ENCODE assay signal across 8 cellular contexts in genomic region chr15:35751421-35752133, GRCh38.
DNase-seq lines count a peak whose midpoint lies in the region; ATAC-seq and TF ChIP-seq lines count a peak whose summit lies in the region.

No MANE protein-coding gene starts in this region.

- intact Hi-C loops in thyroid gland (cut with DNase I), result no loop called here

- no peak overlapping the region for H3K4me3 Mint-ChIP-seq in neural crest cell

- no peaks in the 10 kb centered on the region for H3K36me3 Mint-ChIP-seq in neural crest cell (ENCODE audit: low read depth)

- H3K27me3 Mint-ChIP-seq in neural crest cell (ENCODE audit: low read depth), result no peaks in the 10 kb centered on the region

- WGBS in thyroid gland, 2 donors, result 24 to 25% methylated on average over 14 of the region's 14 CpGs

- no peak overlapping the region for H3K27ac ChIP-seq in thyroid gland

- no peak overlapping the region for H3K4me3 ChIP-seq in thyroid gland (replicated peaks in 1 of 3)

- peak; percentile 21 to 26 for DNase-seq in activated CD4-positive, alpha-beta T cell treated with anti-CD3 and anti-CD28 coated beads for 24 hours (ENCODE audit: low read depth in 2 of 2)
- no peak for DNase-seq in activated CD4-positive, alpha-beta T cell treated with anti-CD3 and anti-CD28 coated beads for 1 hour
- DNase-seq in NCI-H774 (lab: John Stamatoyannopoulos, UW) (peak; percentile 73), fibroblast of peridontal ligament (ENCODE audit: extremely low read depth) (peak; percentile 89), neural crest cell (ENCODE audit: low read depth, low spot score) (peak; percentile 82), thyroid gland (peak; percentile 67 to 76)
- peak; percentile 2 for DNase-seq in activated CD8-positive, alpha-beta memory T cell treated with anti-CD3 and anti-CD28 coated beads, Interleukin-2, amount 50 U/mL, for 24 hours (ENCODE audit: extremely low read depth)

- no peaks in the 10 kb centered on the region for H3K27me3 ChIP-seq in thyroid gland

- no peaks in the 10 kb centered on the region for H3K36me3 ChIP-seq in thyroid gland

- H3K27ac Mint-ChIP-seq in neural crest cell (ENCODE audit: unreplicated experiment), result no peak overlapping the region

- peaks cover 4% of the 10 kb centered on the region for H3K4me1 Mint-ChIP-seq in neural crest cell

- no peaks in the 10 kb centered on the region for H3K4me1 ChIP-seq in thyroid gland

- TF ChIP-seq CTCF in neural crest cell (conservative IDR thresholded peaks at IDR 0.05), result peak; percentile 81
- TF ChIP-seq CTCF in thyroid gland (IDR thresholded peaks at IDR 0.05), result peak; percentile 37 to 81 (median 56)

- H3K9me3 ChIP-seq in thyroid gland, result no peaks in the 10 kb centered on the region

- ATAC-seq in HG03460 (IDR thresholded peaks at IDR 0.05; ENCODE audit: unreplicated experiment), result peak; percentile 76

- H3K9me3 Mint-ChIP-seq in neural crest cell, result no peaks in the 10 kb centered on the region

- TF ChIP-seq POLR2A in thyroid gland (IDR thresholded peaks at IDR 0.05), result no peak
